ENCODE assay signal across 11 cellular contexts in genomic region chr20:46084805-46085792, GRCh38. TPM values are rescaled to one million over a fixed set of nuclear protein-coding genes. Genes with fewer than 3 reads are reported as not detected.
DNase-seq lines count a peak whose midpoint lies in the region; ATAC-seq and TF ChIP-seq lines count a peak whose summit lies in the region.
"Had no signal": no experiment of that assay in that cellular context is flagged by ENCODE, and none has a peak within 500 bp of the region (broad histone marks: within the 10 kb centered on the region; RNA-seq: fewer than 3 reads in every experiment).

No MANE protein-coding gene starts in this region.

- H3K79me2 ChIP-seq in HCT116 (ENCODE audit: insufficient read depth, low read length): peaks cover 94% of the 10 kb centered on the region

- H3K36me3 ChIP-seq in HCT116 (ENCODE audit: control insufficient read depth in 1 of 2, insufficient read depth in 2 of 2, low read length in 2 of 2) (no peaks in the 10 kb centered on the region), endodermal cell (ENCODE audit: control insufficient read depth, insufficient read depth, low read length) (no peaks in the 10 kb centered on the region), skeletal muscle satellite cell (ENCODE audit: insufficient read depth, low read length) (no peaks in the 10 kb centered on the region)
- H3K36me3 ChIP-seq in CD4-positive, alpha-beta memory T cell (ENCODE audit: insufficient read depth, low read length): no peaks in the 10 kb centered on the region
- H3K36me3 ChIP-seq: pancreas had no signal

- no peak for TF ChIP-seq RAD21 in HCT116 (IDR thresholded peaks at IDR 0.05; ENCODE audit: low read depth)

- H3K4me3 ChIP-seq in HCT116 (replicated peaks in 1 of 2; ENCODE audit: low read depth in 1 of 2, low read length in 2 of 2): peak overlapping the region in 1 of 2 experiments; percentile 17; a peak in 1 of 4 replicates
- H3K4me3 ChIP-seq in endodermal cell (ENCODE audit: low read length): peak overlapping the region; percentile 47
- no peak overlapping the region for H3K4me3 ChIP-seq in skeletal muscle satellite cell (ENCODE audit: low read length)
- no peak overlapping the region for H3K4me3 ChIP-seq in CD4-positive, alpha-beta memory T cell (ENCODE audit: low read length in 2 of 2)
- H3K4me3 ChIP-seq: heart right ventricle, pancreas had no signal

- no peak for ATAC-seq in HCT116
- ATAC-seq: heart right ventricle, pancreas had no signal

- no peak overlapping the region for H3K4me3 Mint-ChIP-seq in endodermal cell
- H3K4me3 Mint-ChIP-seq in CD4-positive, alpha-beta memory T cell: peak overlapping the region in 3 of 8 donors; percentile 44 to 48 (median 45)

- no peaks in the 10 kb centered on the region for H3K36me3 Mint-ChIP-seq in endodermal cell (ENCODE audit: low read depth)
- peaks cover 2 to 16% of the 10 kb centered on the region in 2 donors for H3K36me3 Mint-ChIP-seq in CD4-positive, alpha-beta memory T cell

- peak overlapping the region; percentile 44 for H3K27ac ChIP-seq in HCT116 (ENCODE audit: low read depth, low read length)
- H3K27ac ChIP-seq in endodermal cell (ENCODE audit: low read depth, low read length): no peak overlapping the region
- no peak overlapping the region for H3K27ac ChIP-seq in CD4-positive, alpha-beta memory T cell (ENCODE audit: low read depth, low read length)
- H3K27ac ChIP-seq: heart right ventricle, pancreas had no signal

- H3K9me3 ChIP-seq in HCT116 (ENCODE audit: control insufficient read depth in 1 of 2, insufficient read depth in 1 of 2, low read depth in 1 of 2, low read length in 2 of 2) (no peaks in the 10 kb centered on the region), endodermal cell (ENCODE audit: control insufficient read depth, low read length) (no peaks in the 10 kb centered on the region), skeletal muscle satellite cell (replicated peaks; ENCODE audit: low read length) (no peaks in the 10 kb centered on the region)
- no peaks in the 10 kb centered on the region for H3K9me3 ChIP-seq in CD4-positive, alpha-beta memory T cell (ENCODE audit: control insufficient read depth in 1 of 2, low read length in 2 of 2)
- H3K9me3 ChIP-seq: heart right ventricle, pancreas had no signal

- intact Hi-C loops in HCT116 (cut with micrococcal nuclease): no loop called here
- intact Hi-C loops in CD4-positive, alpha-beta memory T cell (cut with micrococcal nuclease): loop anchor here (5.0 kb wide), 2 partner anchors 98 to 293 kb away; partner anchors contain the start of genes DNTTIP1 and WFDC3

- peak overlapping the region; percentile 33 for H3K27ac Mint-ChIP-seq in endodermal cell
- peak overlapping the region in 1 of 7 donors; percentile 8 for H3K27ac Mint-ChIP-seq in CD4-positive, alpha-beta memory T cell

- H3K27me3 ChIP-seq in HCT116 (ENCODE audit: insufficient read depth, low read length) (no peaks in the 10 kb centered on the region), endodermal cell (ENCODE audit: control insufficient read depth, insufficient read depth, low read length, poor library complexity, severe bottlenecking) (no peaks in the 10 kb centered on the region), skeletal muscle satellite cell (ENCODE audit: control insufficient read depth, insufficient read depth, low read length) (no peaks in the 10 kb centered on the region)
- no peaks in the 10 kb centered on the region for H3K27me3 ChIP-seq in CD4-positive, alpha-beta memory T cell (ENCODE audit: insufficient read depth, low read length)
- H3K27me3 ChIP-seq: heart right ventricle, pancreas had no signal

- peaks cover 38% of the 10 kb centered on the region; the same call in 1 of the 2 replicates for H4K20me1 ChIP-seq in HCT116 (ENCODE audit: insufficient read depth)

- peak overlapping the region; percentile 60 for H3K4me2 ChIP-seq in HCT116 (ENCODE audit: low read length)
- H3K4me2 ChIP-seq in skeletal muscle satellite cell (ENCODE audit: low read length): peak overlapping the region; percentile 13

- H3K4me1 ChIP-seq in HCT116 (ENCODE audit: control insufficient read depth in 1 of 2, insufficient read depth in 2 of 2, low read length in 2 of 2): peaks cover 24 to 44% of the 10 kb centered on the region in 2 experiments
- H3K4me1 ChIP-seq in endodermal cell (ENCODE audit: control insufficient read depth, insufficient read depth, low read length): peaks cover 8% of the 10 kb centered on the region
- peaks cover 29% of the 10 kb centered on the region for H3K4me1 ChIP-seq in skeletal muscle satellite cell (ENCODE audit: control insufficient read depth, insufficient read depth, low read length)
- H3K4me1 ChIP-seq in CD4-positive, alpha-beta memory T cell (ENCODE audit: insufficient read depth, low read length): peaks cover 74% of the 10 kb centered on the region

- H3K9ac ChIP-seq in HCT116 (ENCODE audit: low read length) (peak overlapping the region; percentile 16; the same call in 1 of the 2 replicates), endodermal cell (ENCODE audit: extremely low read depth, low read length, poor library complexity, severe bottlenecking) (no peak overlapping the region), skeletal muscle satellite cell (ENCODE audit: low read depth, low read length) (no peak overlapping the region)

- WGBS in endodermal cell (ENCODE audit: insufficient coverage in 1 of 2, insufficient read length in 1 of 2), 2 experiments: 78 to 88% methylated on average over 6 of the region's 6 CpGs

- CTCF ChIA-PET in HCT116 (lab: Charles Lee): interaction anchor here (0.7 to 1.8 kb wide), 2 partner anchors 58 to 63 kb away, joined by 3 to 6 read pairs; no protein-coding TSS in a partner anchor
- CTCF ChIA-PET in CD4-positive, alpha-beta memory T cell (lab: Charles Lee; ENCODE audit: partially characterized antibody): interaction anchor here (1.2 to 1.7 kb wide), 3 partner anchors 63 to 98 kb away, joined by 4 to 12 read pairs (median 5); no protein-coding TSS in a partner anchor

- DNase-seq in HCT116 (ENCODE audit: low read depth, low spot score) (no peak), NCI-H2227 (lab: John Stamatoyannopoulos, UW; ENCODE audit: unreplicated experiment) (peak; percentile 42), endodermal cell (no peak), CD1c-positive myeloid dendritic cell (ENCODE audit: extremely low spot score) (no peak), GM19238 (ENCODE audit: insufficient read length, low spot score) (no peak)
- DNase-seq in CD4-positive, alpha-beta memory T cell: no peak
- DNase-seq: activated naive CD4-positive, alpha-beta T cell; heart right ventricle; pancreas; T-helper 1 cell had no signal

- H3K9me2 ChIP-seq in HCT116 (ENCODE audit: insufficient read depth): no peaks in the 10 kb centered on the region

- no peak overlapping the region for H2AFZ ChIP-seq in HCT116 (ENCODE audit: low read depth, low read length, poor library complexity, severe bottlenecking)

- BruUV-seq in HCT116 (replicated peaks; lab: Mats Ljungman, UMichigan): no TSS peak

- no peaks in the 10 kb centered on the region for H3K9me3 Mint-ChIP-seq in endodermal cell
- H3K9me3 Mint-ChIP-seq in CD4-positive, alpha-beta memory T cell: no peaks in the 10 kb centered on the region

- RAD21 ChIA-PET in HCT116 (lab: Charles Lee; ENCODE audit: low non-redundant PET in 1 of 2, low total read pairs in 2 of 2, uncharacterized antibody in 2 of 2, unreplicated experiment in 2 of 2): interaction anchor here in 1 of 2 experiments (1.0 kb wide), 1 partner anchor 71 kb away, joined by 3 read pairs; no protein-coding TSS in a partner anchor

- TF ChIP-seq CTCF in HCT116 (IDR thresholded peaks at IDR 0.05 in 2 of 3, conservative IDR thresholded peaks at IDR 0.05 in 1 of 3; ENCODE audit: borderline replicate concordance in 1 of 3, insufficient read depth in 1 of 3, low read depth in 2 of 3, low read length in 2 of 3) (no peak), endodermal cell (conservative IDR thresholded peaks at IDR 0.05) (no peak)

- no peak for TF ChIP-seq POLR2A in HCT116 (IDR thresholded peaks at IDR 0.05; ENCODE audit: borderline replicate concordance, extremely low read depth, insufficient read depth, insufficient read length)

- POLR2A ChIA-PET in HCT116 (lab: Charles Lee): no interaction called here
- POLR2A ChIA-PET in CD4-positive, alpha-beta memory T cell (lab: Charles Lee; ENCODE audit: partially characterized antibody): interaction anchor here (1.5 kb wide), 1 partner anchor 8 kb away, joined by 3 read pairs; no protein-coding TSS in a partner anchor

- H3K27me3 Mint-ChIP-seq in endodermal cell (ENCODE audit: insufficient read depth): no peaks in the 10 kb centered on the region
- H3K27me3 Mint-ChIP-seq in CD4-positive, alpha-beta memory T cell: no peaks in the 10 kb centered on the region

- peaks cover 56% of the 10 kb centered on the region for H3K4me1 Mint-ChIP-seq in endodermal cell
- H3K4me1 Mint-ChIP-seq in CD4-positive, alpha-beta memory T cell: peaks cover 53 to 80% (median 64%) of the 10 kb centered on the region in 4 donors

TF ChIP-seq in HCT116, 20 proteins besides CTCF, POLR2A, EP300 and RAD21 (continues in another document):
- TF ChIP-seq FOSL1 (IDR thresholded peaks at IDR 0.05; ENCODE audit: low read depth): 0 out of 2 replicates have a peak, but pooled peaks have one; percentile 39
- no peak for TF ChIP-seq EZH2 (IDR thresholded peaks at IDR 0.05)
- no peak for TF ChIP-seq EZH2phosphoT487 (IDR thresholded peaks at IDR 0.05; ENCODE audit: borderline replicate concordance)
- peak; percentile 67 for TF ChIP-seq CEBPB (IDR thresholded peaks at IDR 0.05; ENCODE audit: low read depth)
- TF ChIP-seq ELF1 (IDR thresholded peaks at IDR 0.05; ENCODE audit: borderline replicate concordance, low read depth): no peak

RNA-seq across cellular contexts. Expression of gene NCOA5, which starts 4.7 kb away (rescaled TPM):
- 31.6 TPM for total RNA-seq in HCT116 (2021; ENCODE audit: unreplicated experiment)
- 10.8 and 17.9 TPM in 2 replicates for polyA plus RNA-seq in HCT116 (2012)
- 10 to 100 TPM; 19.3 to 28.7 TPM for total RNA-seq in endodermal cell
- 26.8 TPM for polyA plus RNA-seq in endodermal cell (2013, experiment 1 of 2)
- polyA plus RNA-seq in endodermal cell (2013, experiment 2 of 2): 25.4 TPM
- total RNA-seq in skeletal muscle satellite cell (2012; rRNA removed): 12.2 and 16.8 TPM in 2 replicates
- total RNA-seq in CD4-positive, alpha-beta memory T cell: 10 to 100 TPM; 37.8 to 47.2 TPM
- polyA plus RNA-seq in CD4-positive, alpha-beta memory T cell: 10 to 100 TPM; 12.8 to 39.4 TPM

RNA-seq across cellular contexts. Expression of gene CD40, which starts 33.0 kb away (rescaled TPM):
- total RNA-seq in HCT116 (2021; ENCODE audit: unreplicated experiment) (21.3 TPM), endodermal cell (10 to 100 TPM in 1 of 2 donors, 1 to 10 TPM in 1; 9.0 to 16.4 TPM)
- polyA plus RNA-seq in HCT116 (2012): 29.4 and 30.2 TPM in 2 replicates
- 5.4 TPM for polyA plus RNA-seq in endodermal cell (2013, experiment 1 of 2)
- polyA plus RNA-seq in endodermal cell (2013, experiment 2 of 2): 5.1 TPM
- 2.6 and 3.3 TPM in 2 replicates for total RNA-seq in skeletal muscle satellite cell (2012; rRNA removed)
- total RNA-seq in CD4-positive, alpha-beta memory T cell: 1 to 10 TPM; 2.5 to 2.9 TPM
- 1 to 10 TPM; 3.1 to 3.7 TPM for polyA plus RNA-seq in CD4-positive, alpha-beta memory T cell

RNA-seq across cellular contexts. Expression of gene SLC12A5, which starts 56.1 kb away (rescaled TPM):
- total RNA-seq in HCT116 (2021; ENCODE audit: unreplicated experiment) (1.9 TPM), endodermal cell (10 to 100 TPM in 1 of 2 donors, 1 to 10 TPM in 1; 5.7 to 10.2 TPM)
- 0.51 and 1.6 TPM in 2 replicates for polyA plus RNA-seq in HCT116 (2012)
- 7.2 TPM for polyA plus RNA-seq in endodermal cell (2013, experiment 1 of 2)
- 7.4 TPM for polyA plus RNA-seq in endodermal cell (2013, experiment 2 of 2)
- total RNA-seq in skeletal muscle satellite cell (2012; rRNA removed): under 0.01 and 0.22 TPM in 2 replicates
- total RNA-seq in CD4-positive, alpha-beta memory T cell: not detected
- not detected for polyA plus RNA-seq in CD4-positive, alpha-beta memory T cell
